In the genomic region with DNA sequence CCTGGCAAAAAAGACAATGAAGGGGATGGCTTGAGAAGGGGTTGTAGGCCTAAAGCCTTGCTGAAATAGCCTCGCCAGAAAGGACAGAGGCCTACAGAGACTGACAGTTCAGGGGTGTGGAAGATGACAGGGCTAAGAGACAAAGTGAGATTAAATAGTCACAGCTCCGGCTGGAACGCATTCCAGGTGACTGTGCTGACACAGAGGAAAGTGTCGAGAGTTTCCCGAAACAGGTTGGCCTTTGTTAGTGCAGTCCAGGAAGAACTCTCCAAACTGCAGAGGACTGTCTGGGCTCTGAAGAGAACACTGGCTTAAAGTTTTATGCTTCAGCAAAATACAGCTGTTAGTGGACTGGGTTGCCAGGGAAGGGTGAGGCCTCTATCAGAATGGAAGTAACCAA, we compare ENCODE assay signal across 18 cellular contexts.
"Had no signal": no experiment of that assay in that cellular context is flagged by ENCODE, and none has a peak within 500 bp of the region (broad histone marks: within the 10 kb centered on the region; RNA-seq: fewer than 3 reads in every experiment).

No MANE protein-coding gene starts in this region.

- H3K27ac ChIP-seq: gastroesophageal sphincter, psoas muscle, sigmoid colon, SK-N-MC, thoracic aorta had no signal

- H3K27me3 Mint-ChIP-seq: activated T-cell treated with anti-CD3 and anti-CD28 coated beads, Interleukin-2, amount 50 U/mL, for 24 hours; brain; T-cell had no signal

- ATAC-seq: activated CD4-positive, CD25-positive, alpha-beta regulatory T cell treated with anti-CD3 and anti-CD28 coated beads, Interleukin-2, amount 50 U/mL, for 24 hours; activated naive CD4-positive, alpha-beta T cell treated with anti-CD3 and anti-CD28 coated beads, Interleukin-2, amount 50 U/mL, for 72 hours; gastroesophageal sphincter; psoas muscle; stimulated activated effector memory CD8-positive, alpha-beta T cell treated with anti-CD3 and anti-CD28 coated beads, Interleukin-12 subunit alpha, Interleukin-12 subunit beta, amount 100 ng/mL, for 72 hours; T-cell had no signal

- H3K27ac Mint-ChIP-seq: activated naive CD4-positive, alpha-beta T cell treated with anti-CD3 and anti-CD28 coated beads, Interleukin-2, amount 50 U/mL, for 72 hours; activated T-cell treated with anti-CD3 and anti-CD28 coated beads, Interleukin-2, amount 50 U/mL, for 24 hours; stimulated activated effector memory CD8-positive, alpha-beta T cell treated with anti-CD3 and anti-CD28 coated beads, Interleukin-12 subunit alpha, Interleukin-12 subunit beta, amount 100 ng/mL, for 72 hours; T-cell had no signal

- H3K4me3 ChIP-seq: gastroesophageal sphincter, psoas muscle, sigmoid colon, SK-N-MC, thoracic aorta had no signal

- H3K36me3 Mint-ChIP-seq: activated naive CD4-positive, alpha-beta T cell treated with anti-CD3 and anti-CD28 coated beads, Interleukin-2, amount 50 U/mL, for 72 hours; brain; stimulated activated effector memory CD8-positive, alpha-beta T cell treated with anti-CD3 and anti-CD28 coated beads, Interleukin-12 subunit alpha, Interleukin-12 subunit beta, amount 100 ng/mL, for 72 hours had no signal

- FAIRE-seq: islet of Langerhans had no signal

- H3K9me3 ChIP-seq: gastroesophageal sphincter, psoas muscle, sigmoid colon, thoracic aorta had no signal

- H3K36me3 ChIP-seq: gastroesophageal sphincter, sigmoid colon, thoracic aorta had no signal

- H3K27me3 ChIP-seq: gastroesophageal sphincter, sigmoid colon had no signal

- DNase-seq: activated T-cell treated with anti-CD3 and anti-CD28 coated beads, Interleukin-2, amount 50 U/mL, for 24 hours; amniotic stem cell; cortex of kidney; effector CD8-positive, alpha-beta T cell; psoas muscle; sigmoid colon; stimulated activated CD4-positive, alpha-beta T cell treated with anti-CD3 and anti-CD28 coated beads, Interleukin-12 subunit alpha, Interleukin-12 subunit beta, amount 100 ng/mL, for 4 hours; stimulated activated CD4-positive, alpha-beta T cell treated with anti-CD3 and anti-CD28 coated beads, Interleukin-2, amount 100 ng/mL, for 24 hours; T-cell; T-helper 9 cell had no signal

- H3K4me3 Mint-ChIP-seq: activated T-cell treated with anti-CD3 and anti-CD28 coated beads, Interleukin-2, amount 50 U/mL, for 24 hours; brain; stimulated activated effector memory CD8-positive, alpha-beta T cell treated with anti-CD3 and anti-CD28 coated beads, Interleukin-12 subunit alpha, Interleukin-12 subunit beta, amount 100 ng/mL, for 72 hours; T-cell had no signal

- H3K9me3 Mint-ChIP-seq: activated T-cell treated with anti-CD3 and anti-CD28 coated beads, Interleukin-2, amount 50 U/mL, for 24 hours; brain; stimulated activated effector memory CD8-positive, alpha-beta T cell treated with anti-CD3 and anti-CD28 coated beads, Interleukin-12 subunit alpha, Interleukin-12 subunit beta, amount 100 ng/mL, for 72 hours had no signal
